In genomic region chr20:5714261-5715041, GRCh38 we compare ENCODE assay signal across 8 cellular contexts. TPM values are rescaled to one million over a fixed set of nuclear protein-coding genes. Genes with fewer than 3 reads are reported as not detected.
DNase-seq lines count a peak whose midpoint lies in the region; ATAC-seq, FAIRE-seq and TF ChIP-seq lines count a peak whose summit lies in the region.

No MANE protein-coding gene starts in this region.

- ATAC-seq in HG03342 (IDR thresholded peaks at IDR 0.05; ENCODE audit: unreplicated experiment) (peak; percentile 62), omental fat pad (ENCODE audit: low FRiP score) (peak; percentile 35), HG03378 (IDR thresholded peaks at IDR 0.05; ENCODE audit: unreplicated experiment) (no peak), GM19397 (IDR thresholded peaks at IDR 0.05; ENCODE audit: unreplicated experiment) (no peak), HG02759 (IDR thresholded peaks at IDR 0.05; ENCODE audit: unreplicated experiment) (no peak), GM18511 (IDR thresholded peaks at IDR 0.05; ENCODE audit: unreplicated experiment) (no peak)

- H3K27me3 ChIP-seq in bronchial epithelial cell (ENCODE audit: control insufficient read depth, insufficient read depth, low read length): peaks cover 3% of the 10 kb centered on the region

- TF ChIP-seq CTCF in bronchial epithelial cell (IDR thresholded peaks at IDR 0.05; ENCODE audit: insufficient read depth, low read length, severe bottlenecking) (no peak), omental fat pad (IDR thresholded peaks at IDR 0.05) (no peak)

- no peak overlapping the region for H3K4me3 ChIP-seq in bronchial epithelial cell (ENCODE audit: low read depth, low read length)

- no peak for FAIRE-seq in bronchial epithelial cell (lab: Jason Lieb, UNC)

- H3K36me3 ChIP-seq in bronchial epithelial cell (ENCODE audit: control insufficient read depth, insufficient read depth, low read length): no peaks in the 10 kb centered on the region

- DNase-seq in T-helper 9 cell (peak; percentile 70), bronchial epithelial cell (ENCODE audit: low read depth) (peak; percentile 28), omental fat pad (ENCODE audit: low spot score) (no peak)

RNA-seq across cellular contexts. Expression of gene SHLD1, which starts 35.8 kb away (rescaled TPM):
- total RNA-seq in bronchial epithelial cell (4.5 TPM in 2 replicates), omental fat pad (1 to 10 TPM; 1.2 to 4.0 (median 3.2) TPM)

Comparison
In these comparisons a context has a peak if more than half of its experiments do, and no peak if none do; other contexts are left out.
1. ATAC-seq: peak in HG03342 (single experiment) and omental fat pad (single experiment); none in HG03378 (single experiment), GM19397 (single experiment), HG02759 (single experiment) and GM18511 (single experiment).